In the genomic region with DNA sequence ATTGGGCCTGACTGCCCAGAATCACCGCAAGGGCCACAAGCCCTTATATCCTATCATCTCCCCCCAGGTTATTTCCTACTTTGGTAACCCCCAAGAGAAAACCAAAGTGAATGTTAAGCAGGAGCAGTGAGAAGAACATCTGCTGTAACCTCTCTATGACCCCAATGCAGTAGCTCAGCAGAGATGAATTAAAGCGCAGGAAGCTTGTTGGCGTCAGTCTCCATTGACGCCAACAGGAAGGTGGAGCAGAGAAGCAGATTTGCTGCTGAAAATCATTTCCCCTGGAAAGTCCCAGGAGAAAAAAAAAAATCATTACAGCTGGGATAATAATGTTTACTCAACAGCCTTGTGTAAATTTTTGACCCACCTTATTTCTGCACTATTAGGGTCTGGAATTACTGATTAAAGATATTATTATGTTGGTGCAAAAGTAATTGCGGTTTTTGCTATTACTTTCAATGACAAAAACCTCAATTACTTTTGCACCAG, we compare ENCODE assay signal across 9 cellular contexts. TPM values are rescaled to one million over a fixed set of nuclear protein-coding genes. Genes with fewer than 3 reads are reported as not detected.
DNase-seq lines count a peak whose midpoint lies in the region; ATAC-seq and TF ChIP-seq lines count a peak whose summit lies in the region.
"Had no signal": no experiment of that assay in that cellular context is flagged by ENCODE, and none has a peak within 500 bp of the region (broad histone marks: within the 10 kb centered on the region; RNA-seq: fewer than 3 reads in every experiment).

No MANE protein-coding gene starts in this region.

- H3K4me3 ChIP-seq in ascending aorta, result no peak overlapping the region

- H3K36me3 ChIP-seq in ascending aorta, result no peaks in the 10 kb centered on the region

- TF ChIP-seq CTCF in ascending aorta (IDR thresholded peaks at IDR 0.05), result no peak

- peak; percentile 58 for ATAC-seq in GM18499 (IDR thresholded peaks at IDR 0.05; ENCODE audit: insufficient read depth, unreplicated experiment)
- peak; percentile 76 for ATAC-seq in GM21786 (IDR thresholded peaks at IDR 0.05; ENCODE audit: unreplicated experiment)

- no peak overlapping the region for H3K27ac ChIP-seq in ascending aorta

- H3K9me3 ChIP-seq in ascending aorta, result peaks cover 9 to 11% of the 10 kb centered on the region in 2 donors

- DNase-seq in RPMI7951 (ENCODE audit: low read depth) (peak; percentile 45), iris pigment epithelial cell (ENCODE audit: low read depth) (peak; percentile 97), kidney tubule cell (ENCODE audit: low spot score) (no peak), iPS-NIHi7 (ENCODE audit: extremely low spot score) (no peak), ascending aorta (ENCODE audit: low spot score in 2 of 2) (no peak)
- DNase-seq in activated effector memory CD4-positive, alpha-beta T cell treated with anti-CD3 and anti-CD28 coated beads, Interleukin-2, amount 50 U/mL, for 16 hours, result no peak

- no peaks in the 10 kb centered on the region for H3K4me1 ChIP-seq in ascending aorta

- intact Hi-C loops in ascending aorta (cut with DNase I), result loop anchor here (5.0 kb wide), 1 partner anchor 772 kb away; no protein-coding TSS in a partner anchor

- no peaks in the 10 kb centered on the region for H3K27me3 ChIP-seq in ascending aorta

RNA-seq across cellular contexts. Expression of gene FAM163A, which starts 33.2 kb away (rescaled TPM):
- not detected in 2 replicates for total RNA-seq in RPMI7951 (2014; rRNA removed; shearing (Covaris generic))
- not detected for total RNA-seq in ascending aorta
- total RNA-seq: epithelial cell of proximal tubule had no signal

Comparison
In these comparisons a context has a peak if more than half of its experiments do, and no peak if none do; other contexts are left out.
1. DNase-seq: peak in RPMI7951 (single experiment) and iris pigment epithelial cell (single experiment); none in activated effector memory CD4-positive, alpha-beta T cell treated with anti-CD3 and anti-CD28 coated beads, Interleukin-2, amount 50 U/mL, for 16 hours (single experiment), kidney tubule cell (single experiment), iPS-NIHi7 (single experiment) and ascending aorta (0 of 2).